Comparison of ENCODE assay signal across 12 cellular contexts in the genomic region with DNA sequence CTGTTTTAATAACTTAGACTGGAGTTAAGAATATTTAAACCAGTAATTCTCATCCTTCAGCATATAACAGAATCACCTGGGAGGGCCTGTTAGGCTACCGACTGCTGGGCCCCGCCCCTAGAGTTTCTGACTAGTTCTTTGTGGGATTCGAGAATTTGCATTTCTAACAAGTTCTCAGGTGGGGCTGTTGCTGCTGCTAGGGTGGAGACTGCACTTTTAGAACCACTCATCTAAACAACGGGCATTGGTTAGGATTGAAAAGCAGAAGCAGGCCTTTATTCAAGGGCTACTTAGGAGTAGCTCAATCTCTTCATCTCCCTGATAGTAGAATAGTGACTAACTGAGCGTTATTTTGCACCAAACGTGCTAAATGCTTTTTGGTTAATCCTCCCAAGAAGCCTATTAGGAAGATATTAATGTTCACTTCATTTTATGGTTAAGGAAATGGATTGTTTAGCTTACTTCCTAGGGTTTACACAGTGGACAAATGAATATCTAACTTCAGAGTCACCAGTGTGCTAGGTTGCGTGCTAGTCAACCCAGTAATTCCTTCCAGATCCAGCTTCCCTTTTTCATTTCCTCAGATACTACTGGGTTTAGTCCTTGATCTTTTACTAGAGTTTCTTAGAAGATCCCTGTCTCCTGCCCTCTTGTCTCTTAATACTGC. TPM values are rescaled to one million over a fixed set of nuclear protein-coding genes. Genes with fewer than 3 reads are reported as not detected.
A peak's percentile ranks its signal among the peaks of the same experiment; 100 is the strongest.
DNase-seq lines count a peak whose midpoint lies in the region; ATAC-seq and TF ChIP-seq lines count a peak whose summit lies in the region.
"Had no signal": no experiment of that assay in that cellular context is flagged by ENCODE, and none has a peak within 500 bp of the region (broad histone marks: within the 10 kb centered on the region; RNA-seq: fewer than 3 reads in every experiment).

No MANE protein-coding gene starts in this region.

- ATAC-seq in HG03175 (IDR thresholded peaks at IDR 0.05; ENCODE audit: unreplicated experiment): peak; percentile 93
- ATAC-seq in activated B cell treated with CpG ODN at 0.5 μM for 24 hours (ENCODE audit: low read depth): peak; percentile 93
- no peak for ATAC-seq in PC-3
- ATAC-seq: activated CD8-positive, alpha-beta T cell treated with anti-CD3 and anti-CD28 coated beads for 36 hours had no signal

- no peaks in the 10 kb centered on the region for H3K9me3 ChIP-seq in PC-3 (ENCODE audit: low read length)

- peak; percentile 58 for DNase-seq in EH (ENCODE audit: low read depth)
- peak; percentile 65 for DNase-seq in GM20000 (ENCODE audit: low spot score)
- DNase-seq in activated B cell treated with CpG ODN at 0.5 μM for 24 hours: no peak
- no peak for DNase-seq in HK-2 (ENCODE audit: unreplicated experiment)
- DNase-seq in inferior parietal cortex (ENCODE audit: extremely low spot score): no peak
- no peak for DNase-seq in PC-3
- no peak for DNase-seq in ACHN
- DNase-seq: activated CD8-positive, alpha-beta T cell treated with anti-CD3 and anti-CD28 coated beads for 36 hours; AML-193; KBM-7; occipital lobe had no signal

- CTCF ChIA-PET in activated B cell treated with CpG ODN at 0.5 μM for 24 hours (lab: Charles Lee) (no interaction called here), PC-3 (lab: Charles Lee) (no interaction called here)

- H3K4me1 Mint-ChIP-seq in activated B cell treated with CpG ODN at 0.5 μM for 24 hours: peaks cover 22% of the 10 kb centered on the region

- intact Hi-C loops in activated B cell treated with CpG ODN at 0.5 μM for 24 hours (cut with micrococcal nuclease): loop anchor here (1.0 to 2.0 kb wide), 2 partner anchors 31 to 32 kb away; a partner anchor contains a TSS
- intact Hi-C loops in PC-3 (cut with micrococcal nuclease): no loop called here

- no peak for TF ChIP-seq CTCF in GM20000 (IDR thresholded peaks at IDR 0.05; ENCODE audit: extremely low read depth, missing control alignments)
- no peak for TF ChIP-seq CTCF in activated B cell treated with CpG ODN at 0.5 μM for 24 hours (IDR thresholded peaks at IDR 0.05)
- no peak for TF ChIP-seq CTCF in PC-3 (conservative IDR thresholded peaks at IDR 0.05; ENCODE audit: low read depth, low read length)

- BruUV-seq in PC-3 (replicated peaks; lab: Mats Ljungman, UMichigan): no TSS peak

- peaks cover 26% of the 10 kb centered on the region for H3K36me3 ChIP-seq in PC-3 (ENCODE audit: low read depth, low read length)

- POLR2A ChIA-PET in activated B cell treated with CpG ODN at 0.5 μM for 24 hours (lab: Charles Lee) (interaction anchor here (0.6 to 0.8 kb wide), 2 partner anchors 9 to 32 kb away, joined by 4 to 5 read pairs; no protein-coding TSS in a partner anchor), PC-3 (lab: Charles Lee; ENCODE audit: unreplicated experiment) (no interaction called here)

- no peak overlapping the region for H3K4me3 ChIP-seq in PC-3 (ENCODE audit: low read length)

- H4K20me1 ChIP-seq in PC-3 (ENCODE audit: low read length): no peaks in the 10 kb centered on the region

- no peaks in the 10 kb centered on the region for H3K27me3 Mint-ChIP-seq in activated B cell treated with CpG ODN at 0.5 μM for 24 hours
- H3K27me3 Mint-ChIP-seq: activated CD8-positive, alpha-beta T cell treated with anti-CD3 and anti-CD28 coated beads for 36 hours had no signal

- no peaks in the 10 kb centered on the region for H3K27me3 ChIP-seq in PC-3 (ENCODE audit: low read length)

- H3K36me3 Mint-ChIP-seq in activated B cell treated with CpG ODN at 0.5 μM for 24 hours (ENCODE audit: low read depth): peaks cover 21% of the 10 kb centered on the region

- no peaks in the 10 kb centered on the region for H3K9me3 Mint-ChIP-seq in activated B cell treated with CpG ODN at 0.5 μM for 24 hours
- H3K9me3 Mint-ChIP-seq: activated CD8-positive, alpha-beta T cell treated with anti-CD3 and anti-CD28 coated beads for 36 hours had no signal

- no peaks in the 10 kb centered on the region for H3F3A ChIP-seq in PC-3 (ENCODE audit: low read length, unreplicated experiment)

- in situ Hi-C loops in ACHN (cut with HindIII; ENCODE audit: low pct_ligation_motif_present, low pct_unique_long_range_greater_than_20kb, low sequenced_read_pairs): no loop called here

- no peak overlapping the region for H2AFZ ChIP-seq in PC-3 (ENCODE audit: low read length)

- H3K9me2 ChIP-seq in PC-3 (replicated peaks; ENCODE audit: low read length): no peaks in the 10 kb centered on the region

- no peak overlapping the region for H3K4me3 Mint-ChIP-seq in activated B cell treated with CpG ODN at 0.5 μM for 24 hours
- H3K4me3 Mint-ChIP-seq: activated CD8-positive, alpha-beta T cell treated with anti-CD3 and anti-CD28 coated beads for 36 hours had no signal

- H3K4me1 ChIP-seq in PC-3 (ENCODE audit: insufficient read depth, low read length): no peaks in the 10 kb centered on the region

- H3K79me2 ChIP-seq in PC-3 (ENCODE audit: low read length): no peaks in the 10 kb centered on the region

- H3K9ac ChIP-seq in PC-3 (ENCODE audit: low read length): no peak overlapping the region

- H3K27ac Mint-ChIP-seq in activated B cell treated with CpG ODN at 0.5 μM for 24 hours: peak overlapping the region; percentile 77
- H3K27ac Mint-ChIP-seq: activated CD8-positive, alpha-beta T cell treated with anti-CD3 and anti-CD28 coated beads for 36 hours had no signal

- no peak overlapping the region for H3K27ac ChIP-seq in PC-3 (ENCODE audit: low read length)

- H3K4me2 ChIP-seq in PC-3 (ENCODE audit: low read length): no peak overlapping the region

RNA-seq across cellular contexts. Expression of a gene that starts 31.1 kb away (rescaled TPM):
- total RNA-seq in activated B cell treated with CpG ODN at 0.5 μM for 24 hours (11.6 and 13.4 TPM in 2 replicates), PC-3 (2014; rRNA removed) (116 and 118 TPM in 2 replicates)

RNA-seq across cellular contexts. Expression of a gene that starts 32.8 kb away (rescaled TPM):
- 60.7 and 65.6 TPM in 2 replicates for total RNA-seq in activated B cell treated with CpG ODN at 0.5 μM for 24 hours
- 69.4 and 70.4 TPM in 2 replicates for total RNA-seq in PC-3 (2014; rRNA removed)

Comparison
In these comparisons a context has a peak if more than half of its experiments do, and no peak if none do; other contexts are left out.
1. DNase-seq: peak in EH (single experiment) and GM20000 (single experiment); none in activated B cell treated with CpG ODN at 0.5 μM for 24 hours (single experiment), HK-2 (single experiment), inferior parietal cortex (single experiment), PC-3 (single experiment) and ACHN (single experiment).